ENCODE assay signal across 9 cellular contexts in the genomic region with DNA sequence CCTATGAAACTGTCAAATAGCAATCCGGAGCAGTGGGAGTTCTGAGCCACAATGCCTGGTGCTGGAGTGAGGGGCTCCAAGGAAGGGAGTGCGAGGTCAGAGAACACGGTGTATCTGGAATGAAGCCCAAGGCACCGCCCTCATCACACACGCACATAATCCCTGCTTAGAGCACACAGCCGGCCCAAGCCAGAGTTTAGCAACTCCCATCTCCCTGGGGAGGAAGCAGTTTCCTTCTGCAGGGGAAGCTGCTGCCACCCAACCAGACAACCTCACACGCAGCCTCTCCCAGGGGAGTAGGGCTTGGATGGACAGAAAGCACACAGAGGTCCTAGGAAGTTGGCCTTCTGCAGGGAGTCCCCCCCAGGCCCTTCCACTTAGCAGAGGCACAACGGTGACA. TPM values are rescaled to one million over a fixed set of nuclear protein-coding genes. Genes with fewer than 3 reads are reported as not detected.
DNase-seq lines count a peak whose midpoint lies in the region; ATAC-seq and TF ChIP-seq lines count a peak whose summit lies in the region.
"Had no signal": no experiment of that assay in that cellular context is flagged by ENCODE, and none has a peak within 500 bp of the region (broad histone marks: within the 10 kb centered on the region; RNA-seq: fewer than 3 reads in every experiment).

No MANE protein-coding gene starts in this region.

- intact Hi-C loops in Right ventricle myocardium inferior (cut with DNase I): no loop called here

- ATAC-seq in Right ventricle myocardium inferior (peak; percentile 65), GM21381 (IDR thresholded peaks at IDR 0.05; ENCODE audit: unreplicated experiment) (no peak)

- H3K4me3 ChIP-seq in GM12865 (ENCODE audit: low read depth, low read length): no peak overlapping the region
- no peak overlapping the region for H3K4me3 ChIP-seq in skin epidermis

- DNase-seq in GM12865 (ENCODE audit: low read depth): peak; percentile 26
- peak; percentile 84 for DNase-seq in SK-N-DZ (ENCODE audit: low spot score)
- DNase-seq in Right ventricle myocardium inferior (ENCODE audit: missing footprints): peak; percentile 86
- DNase-seq in RKO (ENCODE audit: low spot score): no peak
- no peak for DNase-seq in activated CD4-positive, alpha-beta T cell treated with anti-CD3 and anti-CD28 coated beads for 48 hours
- DNase-seq in NCI-H1417 treated with DMSO at 0.1 percent for 48 hours (lab: John Stamatoyannopoulos, UW): no peak
- DNase-seq: retina had no signal

- peak overlapping the region in 15 of 21 experiments; percentile 0 to 82 (median 64) for H3K27ac ChIP-seq in skin epidermis

- no peak for TF ChIP-seq CTCF in GM12865 (IDR thresholded peaks at IDR 0.05; ENCODE audit: insufficient read depth, low read depth, low read length, missing control alignments)

RNA-seq across cellular contexts. Expression of a gene that starts 31.3 kb away (rescaled TPM):
- 31.1 and 44.7 TPM in 2 replicates for polyA plus RNA-seq in SK-N-DZ (2014; cell fraction: cytosol; rRNA removed)
- polyA plus RNA-seq in SK-N-DZ (2014; cell fraction: nucleus; rRNA removed): 18.8 and 35.8 TPM in 2 replicates
- 136 TPM for total RNA-seq in Right ventricle myocardium inferior

Comparison
In these comparisons a context has a peak if more than half of its experiments do, and no peak if none do; other contexts are left out.
1. DNase-seq: peak in GM12865 (single experiment), SK-N-DZ (single experiment) and Right ventricle myocardium inferior (single experiment); none in RKO (single experiment), activated CD4-positive, alpha-beta T cell treated with anti-CD3 and anti-CD28 coated beads for 48 hours (single experiment) and NCI-H1417 treated with DMSO at 0.1 percent for 48 hours (single experiment).